9 cellular contexts compared by ENCODE assay signal in genomic region chr2:47751856-47752414, GRCh38. TPM values are rescaled to one million over a fixed set of nuclear protein-coding genes. Genes with fewer than 3 reads are reported as not detected.
A peak's percentile ranks its signal among the peaks of the same experiment; 100 is the strongest.
DNase-seq lines count a peak whose midpoint lies in the region; ATAC-seq and TF ChIP-seq lines count a peak whose summit lies in the region.
"Had no signal": no experiment of that assay in that cellular context is flagged by ENCODE, and none has a peak within 500 bp of the region (broad histone marks: within the 10 kb centered on the region; RNA-seq: fewer than 3 reads in every experiment).

No MANE protein-coding gene starts in this region.

- H4K20me1 ChIP-seq in GM23248 (ENCODE audit: insufficient read depth), result no peaks in the 10 kb centered on the region

- no peaks in the 10 kb centered on the region for H3K27me3 Mint-ChIP-seq in chondrocyte (ENCODE audit: low read depth)

- H3K36me3 Mint-ChIP-seq in chondrocyte (ENCODE audit: low read depth), result peaks cover 1% of the 10 kb centered on the region

- H3K4me3 Mint-ChIP-seq in chondrocyte (ENCODE audit: unreplicated experiment), result no peak overlapping the region

- no peaks in the 10 kb centered on the region for H3K79me2 ChIP-seq in GM23248 (ENCODE audit: insufficient read depth)

- no peaks in the 10 kb centered on the region for H3K9me3 ChIP-seq in GM23248 (ENCODE audit: low read depth)
- peaks cover 0 to 15% (median 7%) of the 10 kb centered on the region in 4 donors for H3K9me3 ChIP-seq in esophagus muscularis mucosa

- H3K4me2 ChIP-seq in GM23248 (ENCODE audit: unreplicated experiment), result peak overlapping the region; percentile 50

- no peaks in the 10 kb centered on the region for H3K36me3 ChIP-seq in GM23248 (ENCODE audit: low read depth)
- no peaks in the 10 kb centered on the region for H3K36me3 ChIP-seq in esophagus muscularis mucosa

- H3K27ac ChIP-seq in GM23248 (peak overlapping the region; percentile 93), esophagus muscularis mucosa (replicated peaks in 1 of 4) (peak overlapping the region in 1 of 4 donors; percentile 10)

- peaks cover 2% of the 10 kb centered on the region for H3K9me3 Mint-ChIP-seq in chondrocyte (ENCODE audit: low read depth)

- H3K4me3 ChIP-seq in GM23248 (no peak overlapping the region), esophagus muscularis mucosa (no peak overlapping the region)

- 78 to 83% methylated on average over 10 of the region's 10 CpGs for WGBS in GM23248 (ENCODE audit: low coverage in 1 of 2, low lambda C conversion rate in 2 of 2, missing lambda C conversion rate in 2 of 2), 2 experiments
- WGBS in esophagus muscularis mucosa, result 72% methylated on average over 10 of the region's 10 CpGs

- H3K9me2 ChIP-seq in GM23248 (ENCODE audit: insufficient read depth), result no peaks in the 10 kb centered on the region

- peak; percentile 29 for ATAC-seq in GM18858 (IDR thresholded peaks at IDR 0.05; ENCODE audit: unreplicated experiment)

- H3K27ac Mint-ChIP-seq in chondrocyte (ENCODE audit: unreplicated experiment), result no peak overlapping the region

- H3K4me1 Mint-ChIP-seq in chondrocyte (ENCODE audit: low read depth), result peaks cover 16% of the 10 kb centered on the region

- no peak for TF ChIP-seq EP300 in esophagus muscularis mucosa (IDR thresholded peaks at IDR 0.05)

- TF ChIP-seq CTCF in chondrocyte (IDR thresholded peaks at IDR 0.05) (no peak), esophagus muscularis mucosa (IDR thresholded peaks at IDR 0.05) (no peak)

- 0 out of 2 replicates have a peak, but pooled peaks cover 5% of the 10 kb centered on the region for H3K27me3 ChIP-seq in GM23248 (replicated peaks; ENCODE audit: insufficient read depth)
- H3K27me3 ChIP-seq in esophagus muscularis mucosa, result no peaks in the 10 kb centered on the region

- H2AFZ ChIP-seq in GM23248, result peak overlapping the region; percentile 67; the same call in 1 of the 2 replicates

- in situ Hi-C loops in GM23248 (cut with MboI), result no loop called here

- H3F3A ChIP-seq in GM23248 (ENCODE audit: insufficient read depth), result peaks cover 11% of the 10 kb centered on the region; the same call in 1 of the 2 replicates

- H3K9ac ChIP-seq in GM23248, result no peak overlapping the region

- DNase-seq in GM23248 (no peak), NCI-H146 (lab: John Stamatoyannopoulos, UW) (peak; percentile 30), globus pallidus (ENCODE audit: low spot score) (peak; percentile 38), kidney tubule cell (ENCODE audit: low spot score) (no peak), UCSD-AML1 (lab: John Stamatoyannopoulos, UW; ENCODE audit: unreplicated experiment) (no peak), chondrocyte (ENCODE audit: low spot score) (no peak), esophagus muscularis mucosa (ENCODE audit: extremely low spot score) (no peak)
- DNase-seq: NCI-H446 treated with DMSO at 0.1 percent for 48 hours had no signal

- no peak for TF ChIP-seq POLR2A in esophagus muscularis mucosa (IDR thresholded peaks at IDR 0.05; ENCODE audit: low read depth)

- H3K4me1 ChIP-seq in GM23248 (ENCODE audit: insufficient read depth), result peaks cover 6% of the 10 kb centered on the region; the same call in 1 of the 2 replicates
- H3K4me1 ChIP-seq in esophagus muscularis mucosa, result no peaks in the 10 kb centered on the region

- intact Hi-C loops in esophagus muscularis mucosa (cut with DNase I), result no loop called here

RNA-seq across cellular contexts. Expression of gene MSH6, which starts 31.0 kb away (rescaled TPM):
- total RNA-seq in GM23248 (2014; rRNA removed; shearing (Covaris generic)), result 44.9 and 57.8 TPM in 2 replicates
- polyA plus RNA-seq in GM23248 (2016; fragmentation: Nextera tagmentation; extraction: Ambion mirVana), result 35.1 and 43.3 TPM in 2 replicates
- total RNA-seq in chondrocyte, result 53.4 to 80.6 TPM (median 59.7 TPM) in 3 replicates
- total RNA-seq in esophagus muscularis mucosa, result 10 to 100 TPM; 28.2 to 47.0 (median 39.6) TPM

Comparison
In these comparisons a context has a peak if more than half of its experiments do, and no peak if none do; other contexts are left out.
1. DNase-seq: peak in NCI-H146 (single experiment) and globus pallidus (single experiment); none in GM23248 (single experiment), kidney tubule cell (single experiment), UCSD-AML1 (single experiment), chondrocyte (single experiment) and esophagus muscularis mucosa (single experiment).